Comparison of ENCODE assay signal across 1 cellular context in the genomic region with DNA sequence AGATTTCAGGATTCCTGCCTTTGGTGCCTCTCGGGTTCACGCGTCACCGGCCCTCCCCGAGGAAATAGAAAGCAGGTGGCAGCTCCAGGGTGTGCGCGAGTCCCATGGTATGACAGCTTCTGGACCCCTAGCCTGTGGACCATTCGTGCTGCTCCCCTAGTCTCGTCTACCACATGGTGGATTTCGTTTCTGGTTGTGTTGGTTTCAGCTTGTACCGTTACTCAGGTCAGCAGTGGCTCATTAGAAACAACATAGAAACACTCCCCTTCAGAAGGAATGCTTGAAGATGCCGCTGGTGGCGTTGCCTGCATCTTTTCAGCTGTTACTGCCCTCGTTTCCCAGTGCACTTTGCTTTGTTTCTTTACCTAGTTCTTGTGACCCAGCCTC.
A peak's percentile ranks its signal among the peaks of the same experiment; 100 is the strongest.
TF ChIP-seq lines count a peak whose summit lies in the region.

No MANE protein-coding gene starts in this region.

TF ChIP-seq in K562, 482 proteins besides CTCF, POLR2A, EP300 and RAD21 (continued from another document):
- TF ChIP-seq, protein P1, sequence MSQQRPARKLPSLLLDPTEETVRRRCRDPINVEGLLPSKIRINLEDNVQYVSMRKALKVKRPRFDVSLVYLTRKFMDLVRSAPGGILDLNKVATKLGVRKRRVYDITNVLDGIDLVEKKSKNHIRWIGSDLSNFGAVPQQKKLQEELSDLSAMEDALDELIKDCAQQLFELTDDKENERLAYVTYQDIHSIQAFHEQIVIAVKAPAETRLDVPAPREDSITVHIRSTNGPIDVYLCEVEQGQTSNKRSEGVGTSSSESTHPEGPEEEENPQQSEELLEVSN (IDR thresholded peaks at IDR 0.05; ENCODE audit: borderline replicate concordance in 1 of 2, extremely low read depth in 1 of 2, insufficient read depth in 1 of 2, insufficient read length in 1 of 2, low read depth in 1 of 2, low read length in 1 of 2, poor library complexity in 1 of 2, severe bottlenecking in 1 of 2), result no peak
- TF ChIP-seq, protein P2, sequence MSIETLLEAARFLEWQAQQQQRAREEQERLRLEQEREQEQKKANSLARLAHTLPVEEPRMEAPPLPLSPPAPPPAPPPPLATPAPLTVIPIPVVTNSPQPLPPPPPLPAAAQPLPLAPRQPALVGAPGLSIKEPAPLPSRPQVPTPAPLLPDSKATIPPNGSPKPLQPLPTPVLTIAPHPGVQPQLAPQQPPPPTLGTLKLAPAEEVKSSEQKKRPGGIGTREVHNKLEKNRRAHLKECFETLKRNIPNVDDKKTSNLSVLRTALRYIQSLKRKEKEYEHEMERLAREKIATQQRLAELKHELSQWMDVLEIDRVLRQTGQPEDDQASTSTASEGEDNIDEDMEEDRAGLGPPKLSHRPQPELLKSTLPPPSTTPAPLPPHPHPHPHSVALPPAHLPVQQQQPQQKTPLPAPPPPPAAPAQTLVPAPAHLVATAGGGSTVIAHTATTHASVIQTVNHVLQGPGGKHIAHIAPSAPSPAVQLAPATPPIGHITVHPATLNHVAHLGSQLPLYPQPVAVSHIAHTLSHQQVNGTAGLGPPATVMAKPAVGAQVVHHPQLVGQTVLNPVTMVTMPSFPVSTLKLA (conservative IDR thresholded peaks at IDR 0.05), result 0 out of 4 replicates have a peak, but pooled peaks of 1 of the 2 experiments have one; percentile 54
- TF ChIP-seq, protein P3, sequence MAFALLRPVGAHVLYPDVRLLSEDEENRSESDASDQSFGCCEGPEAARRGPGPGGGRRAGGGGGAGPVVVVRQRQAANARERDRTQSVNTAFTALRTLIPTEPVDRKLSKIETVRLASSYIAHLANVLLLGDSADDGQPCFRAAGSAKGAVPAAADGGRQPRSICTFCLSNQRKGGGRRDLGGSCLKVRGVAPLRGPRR (CRISPR knock-in tag; IDR thresholded peaks at IDR 0.05), result no peak
- TF ChIP-seq, protein P4, sequence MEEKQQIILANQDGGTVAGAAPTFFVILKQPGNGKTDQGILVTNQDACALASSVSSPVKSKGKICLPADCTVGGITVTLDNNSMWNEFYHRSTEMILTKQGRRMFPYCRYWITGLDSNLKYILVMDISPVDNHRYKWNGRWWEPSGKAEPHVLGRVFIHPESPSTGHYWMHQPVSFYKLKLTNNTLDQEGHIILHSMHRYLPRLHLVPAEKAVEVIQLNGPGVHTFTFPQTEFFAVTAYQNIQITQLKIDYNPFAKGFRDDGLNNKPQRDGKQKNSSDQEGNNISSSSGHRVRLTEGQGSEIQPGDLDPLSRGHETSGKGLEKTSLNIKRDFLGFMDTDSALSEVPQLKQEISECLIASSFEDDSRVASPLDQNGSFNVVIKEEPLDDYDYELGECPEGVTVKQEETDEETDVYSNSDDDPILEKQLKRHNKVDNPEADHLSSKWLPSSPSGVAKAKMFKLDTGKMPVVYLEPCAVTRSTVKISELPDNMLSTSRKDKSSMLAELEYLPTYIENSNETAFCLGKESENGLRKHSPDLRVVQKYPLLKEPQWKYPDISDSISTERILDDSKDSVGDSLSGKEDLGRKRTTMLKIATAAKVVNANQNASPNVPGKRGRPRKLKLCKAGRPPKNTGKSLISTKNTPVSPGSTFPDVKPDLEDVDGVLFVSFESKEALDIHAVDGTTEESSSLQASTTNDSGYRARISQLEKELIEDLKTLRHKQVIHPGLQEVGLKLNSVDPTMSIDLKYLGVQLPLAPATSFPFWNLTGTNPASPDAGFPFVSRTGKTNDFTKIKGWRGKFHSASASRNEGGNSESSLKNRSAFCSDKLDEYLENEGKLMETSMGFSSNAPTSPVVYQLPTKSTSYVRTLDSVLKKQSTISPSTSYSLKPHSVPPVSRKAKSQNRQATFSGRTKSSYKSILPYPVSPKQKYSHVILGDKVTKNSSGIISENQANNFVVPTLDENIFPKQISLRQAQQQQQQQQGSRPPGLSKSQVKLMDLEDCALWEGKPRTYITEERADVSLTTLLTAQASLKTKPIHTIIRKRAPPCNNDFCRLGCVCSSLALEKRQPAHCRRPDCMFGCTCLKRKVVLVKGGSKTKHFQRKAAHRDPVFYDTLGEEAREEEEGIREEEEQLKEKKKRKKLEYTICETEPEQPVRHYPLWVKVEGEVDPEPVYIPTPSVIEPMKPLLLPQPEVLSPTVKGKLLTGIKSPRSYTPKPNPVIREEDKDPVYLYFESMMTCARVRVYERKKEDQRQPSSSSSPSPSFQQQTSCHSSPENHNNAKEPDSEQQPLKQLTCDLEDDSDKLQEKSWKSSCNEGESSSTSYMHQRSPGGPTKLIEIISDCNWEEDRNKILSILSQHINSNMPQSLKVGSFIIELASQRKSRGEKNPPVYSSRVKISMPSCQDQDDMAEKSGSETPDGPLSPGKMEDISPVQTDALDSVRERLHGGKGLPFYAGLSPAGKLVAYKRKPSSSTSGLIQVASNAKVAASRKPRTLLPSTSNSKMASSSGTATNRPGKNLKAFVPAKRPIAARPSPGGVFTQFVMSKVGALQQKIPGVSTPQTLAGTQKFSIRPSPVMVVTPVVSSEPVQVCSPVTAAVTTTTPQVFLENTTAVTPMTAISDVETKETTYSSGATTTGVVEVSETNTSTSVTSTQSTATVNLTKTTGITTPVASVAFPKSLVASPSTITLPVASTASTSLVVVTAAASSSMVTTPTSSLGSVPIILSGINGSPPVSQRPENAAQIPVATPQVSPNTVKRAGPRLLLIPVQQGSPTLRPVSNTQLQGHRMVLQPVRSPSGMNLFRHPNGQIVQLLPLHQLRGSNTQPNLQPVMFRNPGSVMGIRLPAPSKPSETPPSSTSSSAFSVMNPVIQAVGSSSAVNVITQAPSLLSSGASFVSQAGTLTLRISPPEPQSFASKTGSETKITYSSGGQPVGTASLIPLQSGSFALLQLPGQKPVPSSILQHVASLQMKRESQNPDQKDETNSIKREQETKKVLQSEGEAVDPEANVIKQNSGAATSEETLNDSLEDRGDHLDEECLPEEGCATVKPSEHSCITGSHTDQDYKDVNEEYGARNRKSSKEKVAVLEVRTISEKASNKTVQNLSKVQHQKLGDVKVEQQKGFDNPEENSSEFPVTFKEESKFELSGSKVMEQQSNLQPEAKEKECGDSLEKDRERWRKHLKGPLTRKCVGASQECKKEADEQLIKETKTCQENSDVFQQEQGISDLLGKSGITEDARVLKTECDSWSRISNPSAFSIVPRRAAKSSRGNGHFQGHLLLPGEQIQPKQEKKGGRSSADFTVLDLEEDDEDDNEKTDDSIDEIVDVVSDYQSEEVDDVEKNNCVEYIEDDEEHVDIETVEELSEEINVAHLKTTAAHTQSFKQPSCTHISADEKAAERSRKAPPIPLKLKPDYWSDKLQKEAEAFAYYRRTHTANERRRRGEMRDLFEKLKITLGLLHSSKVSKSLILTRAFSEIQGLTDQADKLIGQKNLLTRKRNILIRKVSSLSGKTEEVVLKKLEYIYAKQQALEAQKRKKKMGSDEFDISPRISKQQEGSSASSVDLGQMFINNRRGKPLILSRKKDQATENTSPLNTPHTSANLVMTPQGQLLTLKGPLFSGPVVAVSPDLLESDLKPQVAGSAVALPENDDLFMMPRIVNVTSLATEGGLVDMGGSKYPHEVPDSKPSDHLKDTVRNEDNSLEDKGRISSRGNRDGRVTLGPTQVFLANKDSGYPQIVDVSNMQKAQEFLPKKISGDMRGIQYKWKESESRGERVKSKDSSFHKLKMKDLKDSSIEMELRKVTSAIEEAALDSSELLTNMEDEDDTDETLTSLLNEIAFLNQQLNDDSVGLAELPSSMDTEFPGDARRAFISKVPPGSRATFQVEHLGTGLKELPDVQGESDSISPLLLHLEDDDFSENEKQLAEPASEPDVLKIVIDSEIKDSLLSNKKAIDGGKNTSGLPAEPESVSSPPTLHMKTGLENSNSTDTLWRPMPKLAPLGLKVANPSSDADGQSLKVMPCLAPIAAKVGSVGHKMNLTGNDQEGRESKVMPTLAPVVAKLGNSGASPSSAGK (IDR thresholded peaks at IDR 0.05), result 0 out of 2 replicates have a peak, but pooled peaks have one; percentile 17
- TF ChIP-seq LCOR (CRISPR knock-in tag; IDR thresholded peaks at IDR 0.05) (no peak), SIN3A (IDR thresholded peaks at IDR 0.05; ENCODE audit: borderline replicate concordance in 2 of 2, control insufficient read depth in 1 of 2, low read depth in 2 of 2, low read length in 2 of 2) (peak in 1 of 2 experiments; percentile 17; a peak in 1 of 4 replicates), SMAD4 (CRISPR knock-in tag; conservative IDR thresholded peaks at IDR 0.05) (no peak), FOXK2 (conservative IDR thresholded peaks at IDR 0.05 in 1 of 2, IDR thresholded peaks at IDR 0.05 in 1 of 2; ENCODE audit: low read depth in 2 of 2) (0 out of 4 replicates have a peak, but pooled peaks of 1 of the 2 experiments have one; percentile 11)
- TF ChIP-seq, protein P5, sequence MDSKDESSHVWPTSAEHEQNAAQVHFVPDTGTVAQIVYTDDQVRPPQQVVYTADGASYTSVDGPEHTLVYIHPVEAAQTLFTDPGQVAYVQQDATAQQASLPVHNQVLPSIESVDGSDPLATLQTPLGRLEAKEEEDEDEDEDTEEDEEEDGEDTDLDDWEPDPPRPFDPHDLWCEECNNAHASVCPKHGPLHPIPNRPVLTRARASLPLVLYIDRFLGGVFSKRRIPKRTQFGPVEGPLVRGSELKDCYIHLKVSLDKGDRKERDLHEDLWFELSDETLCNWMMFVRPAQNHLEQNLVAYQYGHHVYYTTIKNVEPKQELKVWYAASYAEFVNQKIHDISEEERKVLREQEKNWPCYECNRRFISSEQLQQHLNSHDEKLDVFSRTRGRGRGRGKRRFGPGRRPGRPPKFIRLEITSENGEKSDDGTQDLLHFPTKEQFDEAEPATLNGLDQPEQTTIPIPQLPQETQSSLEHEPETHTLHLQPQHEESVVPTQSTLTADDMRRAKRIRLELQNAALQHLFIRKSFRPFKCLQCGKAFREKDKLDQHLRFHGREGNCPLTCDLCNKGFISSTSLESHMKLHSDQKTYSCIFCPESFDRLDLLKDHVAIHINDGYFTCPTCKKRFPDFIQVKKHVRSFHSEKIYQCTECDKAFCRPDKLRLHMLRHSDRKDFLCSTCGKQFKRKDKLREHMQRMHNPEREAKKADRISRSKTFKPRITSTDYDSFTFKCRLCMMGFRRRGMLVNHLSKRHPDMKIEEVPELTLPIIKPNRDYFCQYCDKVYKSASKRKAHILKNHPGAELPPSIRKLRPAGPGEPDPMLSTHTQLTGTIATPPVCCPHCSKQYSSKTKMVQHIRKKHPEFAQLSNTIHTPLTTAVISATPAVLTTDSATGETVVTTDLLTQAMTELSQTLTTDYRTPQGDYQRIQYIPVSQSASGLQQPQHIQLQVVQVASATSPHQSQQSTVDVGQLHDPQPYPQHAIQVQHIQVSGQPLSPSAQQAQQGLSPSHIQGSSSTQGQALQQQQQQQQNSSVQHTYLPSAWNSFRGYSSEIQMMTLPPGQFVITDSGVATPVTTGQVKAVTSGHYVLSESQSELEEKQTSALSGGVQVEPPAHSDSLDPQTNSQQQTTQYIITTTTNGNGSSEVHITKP (IDR thresholded peaks at IDR 0.05; ENCODE audit: partially characterized antibody), result peak; percentile 58
